In the genomic region with DNA sequence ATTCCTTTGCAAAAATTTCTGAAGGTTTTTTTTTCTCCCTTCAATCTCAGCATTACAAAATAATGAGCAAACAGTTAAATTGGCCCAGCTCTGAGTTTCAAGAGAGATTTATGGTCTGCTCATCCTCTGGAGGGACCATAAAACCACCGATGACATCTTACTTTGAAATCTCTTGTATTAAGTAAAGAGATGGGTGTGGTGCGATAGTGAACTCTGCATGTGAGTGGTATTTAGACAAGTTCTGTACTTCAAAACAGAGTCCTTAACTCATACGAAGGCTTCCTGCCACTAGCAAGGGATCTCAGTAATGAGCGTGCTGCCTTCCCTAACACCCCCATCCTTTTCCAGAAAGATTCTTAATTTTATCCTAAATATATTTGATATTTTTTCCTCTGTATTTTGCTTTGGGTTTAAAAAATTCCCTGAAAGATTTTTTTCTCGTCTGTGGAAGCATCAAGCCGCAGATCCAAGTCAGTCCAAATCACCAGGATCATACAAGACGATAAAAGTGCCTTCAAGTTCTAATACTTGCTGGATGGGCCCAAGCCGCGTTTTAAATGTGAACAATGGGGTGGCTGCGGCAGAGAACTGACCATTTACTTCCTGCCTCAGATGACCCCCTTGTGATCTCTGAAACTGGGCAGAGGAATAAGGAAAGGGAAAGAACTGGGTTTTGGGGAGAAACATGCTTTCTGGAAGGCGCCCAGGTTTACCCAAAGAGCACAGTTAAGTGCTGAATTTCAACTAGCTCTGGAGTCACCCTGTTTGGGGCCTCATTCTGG, we compare ENCODE assay signal across 10 cellular contexts. TPM values are rescaled to one million over a fixed set of nuclear protein-coding genes. Genes with fewer than 3 reads are reported as not detected.
A peak's percentile ranks its signal among the peaks of the same experiment; 100 is the strongest.
DNase-seq lines count a peak whose midpoint lies in the region; ATAC-seq and TF ChIP-seq lines count a peak whose summit lies in the region.
"Had no signal": no experiment of that assay in that cellular context is flagged by ENCODE, and none has a peak within 500 bp of the region (broad histone marks: within the 10 kb centered on the region; RNA-seq: fewer than 3 reads in every experiment).

No MANE protein-coding gene starts in this region.

- no peaks in the 10 kb centered on the region for H3K9me3 Mint-ChIP-seq in natural killer cell treated with Interleukin-12 subunit alpha and Interleukin-12 subunit beta and Interleukin-15 and Interleukin-18, amount 100 ng/mL, for 72 hours

- H3K36me3 Mint-ChIP-seq in natural killer cell treated with Interleukin-12 subunit alpha and Interleukin-12 subunit beta and Interleukin-15 and Interleukin-18, amount 100 ng/mL, for 72 hours: no peaks in the 10 kb centered on the region

- BruUV-seq in A673 (replicated peaks; lab: Mats Ljungman, UMichigan): no TSS peak

- POLR2A ChIA-PET in A673 (lab: Charles Lee; ENCODE audit: low non-redundant PET): no interaction called here

- no peak overlapping the region for H3K27ac Mint-ChIP-seq in natural killer cell treated with Interleukin-12 subunit alpha and Interleukin-12 subunit beta and Interleukin-15 and Interleukin-18, amount 100 ng/mL, for 72 hours

- peak overlapping the region; percentile 66 for H3K4me3 Mint-ChIP-seq in natural killer cell treated with Interleukin-12 subunit alpha and Interleukin-12 subunit beta and Interleukin-15 and Interleukin-18, amount 100 ng/mL, for 72 hours

- no peaks in the 10 kb centered on the region for H3K36me3 ChIP-seq in esophagus squamous epithelium
- H3K36me3 ChIP-seq in A673 (ENCODE audit: insufficient read depth, low read length, poor library complexity, severe bottlenecking): no peaks in the 10 kb centered on the region

- TF ChIP-seq POLR2A in esophagus squamous epithelium (IDR thresholded peaks at IDR 0.05) (no peak), erythroblast (IDR thresholded peaks at IDR 0.05; ENCODE audit: low read length) (no peak)

- ATAC-seq in natural killer cell treated with Interleukin-12 subunit alpha and Interleukin-12 subunit beta and Interleukin-15 and Interleukin-18, amount 100 ng/mL, for 72 hours: no peak
- ATAC-seq in GM19023 (IDR thresholded peaks at IDR 0.05; ENCODE audit: unreplicated experiment): no peak
- ATAC-seq in HG03442 (IDR thresholded peaks at IDR 0.05; ENCODE audit: unreplicated experiment): no peak
- ATAC-seq: HCT116 had no signal

- WGBS in esophagus squamous epithelium, 2 donors: 43 to 60% methylated on average over 11 of the region's 11 CpGs

- peaks cover 50 to 73% of the 10 kb centered on the region in 2 donors for H3K27me3 Mint-ChIP-seq in natural killer cell treated with Interleukin-12 subunit alpha and Interleukin-12 subunit beta and Interleukin-15 and Interleukin-18, amount 100 ng/mL, for 72 hours

- H3K27ac ChIP-seq in esophagus squamous epithelium (peak overlapping the region; percentile 63 to 86 (median 78)), A673 (ENCODE audit: low read depth, low read length, poor library complexity, severe bottlenecking) (no peak overlapping the region)

- H3K9me3 ChIP-seq in esophagus squamous epithelium (no peaks in the 10 kb centered on the region), A673 (ENCODE audit: low read depth, low read length, poor library complexity, severe bottlenecking) (no peaks in the 10 kb centered on the region)

- DNase-seq in AG09309 (ENCODE audit: low read depth) (peak; percentile 87), HuH-7.5 (ENCODE audit: low spot score) (peak; percentile 22), esophagus squamous epithelium (lab: John Stamatoyannopoulos, UW) (no peak), A673 (ENCODE audit: low spot score) (no peak), erythroblast (lab: John Stamatoyannopoulos, UW) (no peak)
- DNase-seq in natural killer cell treated with Interleukin-12 subunit alpha and Interleukin-12 subunit beta and Interleukin-15 and Interleukin-18, amount 100 ng/mL, for 72 hours (ENCODE audit: low spot score): no peak
- DNase-seq: NCI-H1105 treated with DMSO at 0.1 percent for 48 hours had no signal

- CTCF ChIA-PET in A673 (lab: Charles Lee): no interaction called here

- H3K4me3 ChIP-seq in AG09309 (ENCODE audit: control insufficient read depth, low read depth, low read length) (peak overlapping the region; percentile 51), esophagus squamous epithelium (peak overlapping the region; percentile 52 to 82 (median 60)), A673 (ENCODE audit: low read depth, low read length, poor library complexity, severe bottlenecking) (no peak overlapping the region)

- intact Hi-C loops in esophagus squamous epithelium (cut with DNase I) (no loop called here), A673 (cut with micrococcal nuclease; ENCODE audit: unreplicated experiment) (no loop called here)

- no peak for TF ChIP-seq CTCF in AG09309 (IDR thresholded peaks at IDR 0.05; ENCODE audit: control insufficient read depth, insufficient read depth, low read depth, low read length, missing control alignments)
- TF ChIP-seq CTCF in esophagus squamous epithelium (IDR thresholded peaks at IDR 0.05): no peak
- TF ChIP-seq CTCF in A673 (conservative IDR thresholded peaks at IDR 0.05; ENCODE audit: low read depth, low read length): no peak

- H3K4me1 ChIP-seq in esophagus squamous epithelium: peaks cover 24 to 45% (median 30%) of the 10 kb centered on the region in 3 donors
- H3K4me1 ChIP-seq in A673 (ENCODE audit: insufficient read depth, low read length, poor library complexity, severe bottlenecking): peaks cover 6% of the 10 kb centered on the region

- H3K27me3 ChIP-seq in esophagus squamous epithelium: peaks cover 0 to 28% (median 0%) of the 10 kb centered on the region in 4 donors
- H3K27me3 ChIP-seq in A673 (replicated peaks; ENCODE audit: insufficient read depth, low read depth, low read length, poor library complexity): peaks cover 56% of the 10 kb centered on the region

- peaks cover 4 to 18% of the 10 kb centered on the region in 2 donors for H3K4me1 Mint-ChIP-seq in natural killer cell treated with Interleukin-12 subunit alpha and Interleukin-12 subunit beta and Interleukin-15 and Interleukin-18, amount 100 ng/mL, for 72 hours (ENCODE audit: low read depth in 2 of 2)

RNA-seq across cellular contexts. Expression of a gene that starts 1.9 kb away (rescaled TPM):
- 10 to 100 TPM in 1 of 4 donors, 1 to 10 TPM in 3; 4.0 to 15.3 (median 7.8) TPM for total RNA-seq in esophagus squamous epithelium
- total RNA-seq in natural killer cell treated with Interleukin-12 subunit alpha and Interleukin-12 subunit beta and Interleukin-15 and Interleukin-18, amount 100 ng/mL, for 72 hours: not detected
- total RNA-seq in A673 (2021): not detected in 2 replicates

Comparison
In these comparisons a context has a peak if more than half of its experiments do, and no peak if none do; other contexts are left out.
1. DNase-seq: peak in AG09309 (single experiment) and HuH-7.5 (single experiment); none in esophagus squamous epithelium (single experiment), natural killer cell treated with Interleukin-12 subunit alpha and Interleukin-12 subunit beta and Interleukin-15 and Interleukin-18, amount 100 ng/mL, for 72 hours (single experiment), A673 (single experiment) and erythroblast (0 of 2).